In genomic region chr6:170178561-170179477, GRCh38 we compare ENCODE assay signal across 9 cellular contexts.
DNase-seq lines count a peak whose midpoint lies in the region; ATAC-seq lines count a peak whose summit lies in the region.
"Had no signal": no experiment of that assay in that cellular context is flagged by ENCODE, and none has a peak within 500 bp of the region (broad histone marks: within the 10 kb centered on the region; RNA-seq: fewer than 3 reads in every experiment).

No MANE protein-coding gene starts in this region.

- DNase-seq in GM04504 (ENCODE audit: low read depth) (peak; percentile 23), NCI-H345 (lab: John Stamatoyannopoulos, UW) (peak; percentile 90), fibroblast of gingiva (ENCODE audit: low read depth) (peak; percentile 95), pulmonary artery endothelial cell (ENCODE audit: low read depth, low spot score) (peak; percentile 62), kidney glomerular epithelial cell (lab: John Stamatoyannopoulos, UW) (no peak), NCI-H2227 (lab: John Stamatoyannopoulos, UW; ENCODE audit: unreplicated experiment) (no peak), AML-193 (lab: John Stamatoyannopoulos, UW) (no peak)
- DNase-seq: KG1 had no signal

- no peak for ATAC-seq in HG02981 (IDR thresholded peaks at IDR 0.05; ENCODE audit: unreplicated experiment)

Comparison
In these comparisons a context has a peak if more than half of its experiments do, and no peak if none do; other contexts are left out.
1. DNase-seq: peak in GM04504 (single experiment), NCI-H345 (single experiment), fibroblast of gingiva (single experiment) and pulmonary artery endothelial cell (single experiment); none in kidney glomerular epithelial cell (single experiment), NCI-H2227 (single experiment) and AML-193 (0 of 2).